Comparison of ENCODE assay signal across 8 cellular contexts in genomic region chr16:77722315-77723107, GRCh38. TPM values are rescaled to one million over a fixed set of nuclear protein-coding genes. Genes with fewer than 3 reads are reported as not detected.
DNase-seq lines count a peak whose midpoint lies in the region; ATAC-seq, FAIRE-seq and TF ChIP-seq lines count a peak whose summit lies in the region.

Gene NUDT7 (plus strand): TSS chr16:77722514. CDS start chr16:77722583, 69 bp downstream.

- TF ChIP-seq CTCF in astrocyte of the cerebellum (IDR thresholded peaks at IDR 0.05; ENCODE audit: low read depth, low read length, missing control alignments): peak; percentile 36

- in situ Hi-C loops in astrocyte of the cerebellum (cut with HindIII; ENCODE audit: low sequenced_read_pairs): no loop called here

- peak within 1 kb of the TSS; percentile 74 for H3K4me3 ChIP-seq in astrocyte of the cerebellum (ENCODE audit: low read depth, low read length)

- no peak for FAIRE-seq in urothelium cell line (lab: Jason Lieb, UNC)

- H3K27ac Mint-ChIP-seq in T-helper 17 cell: peak within 1 kb of the TSS; percentile 86

- H3K27me3 Mint-ChIP-seq in T-helper 17 cell: no peaks in the 10 kb centered on the region

- peaks cover 14% of the 10 kb centered on the region for H3K4me1 Mint-ChIP-seq in T-helper 17 cell

- DNase-seq in NCI-H1694 (lab: John Stamatoyannopoulos, UW) (peak; percentile 58), T-helper 17 cell (peak; percentile 81 to 95 (median 89)), astrocyte of the cerebellum (ENCODE audit: low read depth) (peak; percentile 92), hippocampal formation (lab: John Stamatoyannopoulos, UW) (peak; percentile 93 to 97), retina (peak; percentile 92), urothelium cell line (ENCODE audit: low spot score) (no peak)

- ATAC-seq in GM18499 (IDR thresholded peaks at IDR 0.05; ENCODE audit: insufficient read depth, unreplicated experiment): peak; percentile 49
- peak; percentile 80 for ATAC-seq in HG02885 (IDR thresholded peaks at IDR 0.05; ENCODE audit: poor library complexity, unreplicated experiment)
- peak; percentile 97 for ATAC-seq in T-helper 17 cell

- no peaks in the 10 kb centered on the region for H3K9me3 ChIP-seq in T-helper 17 cell (ENCODE audit: control insufficient read depth, low read length, poor library complexity, severe bottlenecking)

- peaks cover 3% of the 10 kb centered on the region for H3K36me3 Mint-ChIP-seq in T-helper 17 cell (ENCODE audit: low read depth)

- peak within 1 kb of the TSS; percentile 93 for H3K4me3 Mint-ChIP-seq in T-helper 17 cell

RNA-seq across cellular contexts. Expression of gene NUDT7, which starts in this region (rescaled TPM):
- total RNA-seq in T-helper 17 cell: 1 to 10 TPM; 3.5 to 4.0 TPM
